13 cellular contexts compared by ENCODE assay signal in genomic region chr10:13990392-13990805, GRCh38.
DNase-seq lines count a peak whose midpoint lies in the region; TF ChIP-seq lines count a peak whose summit lies in the region.
"Had no signal": no experiment of that assay in that cellular context is flagged by ENCODE, and none has a peak within 500 bp of the region (broad histone marks: within the 10 kb centered on the region; RNA-seq: fewer than 3 reads in every experiment).

No MANE protein-coding gene starts in this region.

- intact Hi-C loops in uterus (cut with DNase I; ENCODE audit: low total_unique reads), result no loop called here

- peaks cover 10% of the 10 kb centered on the region for H3K36me3 Mint-ChIP-seq in neural crest cell (ENCODE audit: low read depth)
- H3K36me3 Mint-ChIP-seq: immature natural killer cell had no signal

- peaks cover 8% of the 10 kb centered on the region for H3K9me3 Mint-ChIP-seq in neural crest cell
- H3K9me3 Mint-ChIP-seq: immature natural killer cell had no signal

- H3K4me1 ChIP-seq in uterus, result no peaks in the 10 kb centered on the region

- H3K4me3 ChIP-seq in uterus, result no peak overlapping the region

- no peaks in the 10 kb centered on the region for H3K9me3 ChIP-seq in uterus

- H3K27me3 Mint-ChIP-seq in neural crest cell (ENCODE audit: low read depth), result no peaks in the 10 kb centered on the region

- H3K27me3 ChIP-seq in uterus, result no peaks in the 10 kb centered on the region

- no peak for TF ChIP-seq POLR2A in uterus (IDR thresholded peaks at IDR 0.05)

- TF ChIP-seq CTCF in neural crest cell (conservative IDR thresholded peaks at IDR 0.05), result no peak
- no peak for TF ChIP-seq CTCF in uterus (IDR thresholded peaks at IDR 0.05)

- DNase-seq in NCI-H146 (lab: John Stamatoyannopoulos, UW) (peak; percentile 35), NCI-H146 treated with DMSO at 0.1 percent for 48 hours (lab: John Stamatoyannopoulos, UW; ENCODE audit: unreplicated experiment) (no peak), fibroblast of peridontal ligament (ENCODE audit: extremely low read depth) (peak; percentile 62), neural crest cell (ENCODE audit: low read depth, low spot score) (no peak), uterus (peak; percentile 48 to 55), DMS79 treated with DMSO at 0.1 percent for 48 hours (lab: John Stamatoyannopoulos, UW) (no peak)
- DNase-seq in activated CD4-positive, alpha-beta T cell treated with anti-CD3 and anti-CD28 coated beads for 48 hours, result no peak
- DNase-seq in activated CD8-positive, alpha-beta memory T cell treated with anti-CD3 and anti-CD28 coated beads, Interleukin-2, amount 50 U/mL, for 4 hours, result no peak
- DNase-seq: activated T-cell treated with anti-CD3 and anti-CD28 coated beads for 4 hours; cortex of kidney; immature natural killer cell; stimulated activated naive CD8-positive, alpha-beta T cell treated with anti-CD3 and anti-CD28 coated beads, Interleukin-15, Interleukin-2, amounts not matched to agents 100 U/mL and 50 U/mL, for 24 hours had no signal

- H3K36me3 ChIP-seq in uterus, result no peaks in the 10 kb centered on the region

- peaks cover 55% of the 10 kb centered on the region for H3K4me1 Mint-ChIP-seq in neural crest cell
- H3K4me1 Mint-ChIP-seq: immature natural killer cell had no signal

- peak overlapping the region; percentile 60 for H3K27ac Mint-ChIP-seq in neural crest cell (ENCODE audit: unreplicated experiment)
- H3K27ac Mint-ChIP-seq: immature natural killer cell had no signal

- peak overlapping the region; percentile 56 to 59 for H3K27ac ChIP-seq in uterus
- H3K27ac ChIP-seq: KMS-11 had no signal

- peak overlapping the region; percentile 48 for H3K4me3 Mint-ChIP-seq in neural crest cell
- H3K4me3 Mint-ChIP-seq: immature natural killer cell had no signal

Comparison
In these comparisons a context has a peak if more than half of its experiments do, and no peak if none do; other contexts are left out.
1. DNase-seq: peak in NCI-H146 (single experiment), fibroblast of peridontal ligament (single experiment) and uterus (2 of 2); none in NCI-H146 treated with DMSO at 0.1 percent for 48 hours (single experiment), neural crest cell (single experiment), DMS79 treated with DMSO at 0.1 percent for 48 hours (single experiment), activated CD4-positive, alpha-beta T cell treated with anti-CD3 and anti-CD28 coated beads for 48 hours (single experiment) and activated CD8-positive, alpha-beta memory T cell treated with anti-CD3 and anti-CD28 coated beads, Interleukin-2, amount 50 U/mL, for 4 hours (single experiment).